Comparison of ENCODE assay signal across 7 cellular contexts in genomic region chr1:2538872-2539271, GRCh38. TPM values are rescaled to one million over a fixed set of nuclear protein-coding genes. Genes with fewer than 3 reads are reported as not detected.
"Had no signal": no experiment of that assay in that cellular context is flagged by ENCODE, and none has a peak within 500 bp of the region (broad histone marks: within the 10 kb centered on the region; RNA-seq: fewer than 3 reads in every experiment).

No MANE protein-coding gene starts in this region.

- H3K27ac Mint-ChIP-seq: HFFc6 had no signal

- DNase-seq: GOT3, HFFc6 had no signal

- H3K36me3 ChIP-seq: HAP-1 had no signal

- H3K9me3 Mint-ChIP-seq: HFFc6, IgD-negative memory B cell had no signal

- FAIRE-seq: HTR-8/SVneo had no signal

- H3K9me3 ChIP-seq: HAP-1 had no signal

- H2AFZ ChIP-seq: GM23248 had no signal

- H3K4me3 Mint-ChIP-seq: HFFc6, IgD-negative memory B cell had no signal

- H3K27ac ChIP-seq: GM23248 had no signal

- H3K4me3 ChIP-seq: GM23248, HAP-1 had no signal

- H3K36me3 Mint-ChIP-seq: IgD-negative memory B cell had no signal

- H3K9ac ChIP-seq: GM23248 had no signal

RNA-seq across cellular contexts. Expression of gene HES5, which starts 8.8 kb away (rescaled TPM):
- total RNA-seq: GM23248, H4 had no signal
- polyA plus RNA-seq: GM23248, IgD-negative memory B cell had no signal
